33 cellular contexts compared by ENCODE assay signal in the genomic region with DNA sequence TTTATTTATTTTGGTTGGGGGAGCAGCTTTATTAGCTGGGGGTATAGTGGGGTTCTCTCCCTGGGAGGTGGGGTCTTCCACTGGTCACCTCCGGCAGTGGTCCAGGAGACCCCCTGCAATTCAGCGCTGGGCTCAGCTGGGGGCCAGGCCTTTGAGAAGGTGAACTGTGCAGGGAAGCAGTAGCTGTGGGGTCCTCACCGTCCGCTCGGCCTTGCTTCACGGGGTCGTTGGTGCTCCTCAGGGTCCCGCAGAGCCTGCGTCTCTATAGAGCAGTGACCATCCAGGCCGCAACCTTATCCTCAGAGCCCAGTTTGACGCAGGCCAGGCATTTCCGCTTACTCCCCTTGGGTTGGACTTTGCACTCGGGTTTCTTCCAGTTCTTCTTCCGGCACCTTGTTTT.
DNase-seq lines count a peak whose midpoint lies in the region; ATAC-seq and TF ChIP-seq lines count a peak whose summit lies in the region.
"Had no signal": no experiment of that assay in that cellular context is flagged by ENCODE, and none has a peak within 500 bp of the region (broad histone marks: within the 10 kb centered on the region; RNA-seq: fewer than 3 reads in every experiment).

No MANE protein-coding gene starts in this region.

- H3K4me3 Mint-ChIP-seq in chondrocyte (ENCODE audit: unreplicated experiment), result no peak overlapping the region
- no peak overlapping the region for H3K4me3 Mint-ChIP-seq in activated CD8-positive, alpha-beta T cell treated with anti-CD3 and anti-CD28 coated beads for 36 hours
- H3K4me3 Mint-ChIP-seq: B cell; CD14-positive monocyte; CD4-positive, alpha-beta T cell; CD4-positive, CD25-positive, alpha-beta regulatory T cell; CD8-positive, alpha-beta memory T cell; CD8-positive, alpha-beta T cell had no signal

- no peaks in the 10 kb centered on the region for H3K4me1 ChIP-seq in lower lobe of right lung
- H3K4me1 ChIP-seq in testis, result no peaks in the 10 kb centered on the region
- no peaks in the 10 kb centered on the region for H3K4me1 ChIP-seq in prostate gland (replicated peaks)
- H3K4me1 ChIP-seq: A549, BE2C, BLaER1, Caco-2 had no signal

- POLR2A ChIA-PET in activated CD8-positive, alpha-beta T cell treated with anti-CD3 and anti-CD28 coated beads for 36 hours (lab: Charles Lee), result no interaction called here

- peak; percentile 68 for DNase-seq in chondrocyte (ENCODE audit: low spot score)
- DNase-seq in lower lobe of right lung, result peak; percentile 25
- DNase-seq in testis, result no peak
- no peak for DNase-seq in activated CD8-positive, alpha-beta T cell treated with anti-CD3 and anti-CD28 coated beads for 36 hours
- DNase-seq in prostate gland (ENCODE audit: low spot score), result no peak
- DNase-seq: 8988T; ACHN; AML-193; BE2C; C1 segment of cervical spinal cord; Caco-2; Calu3; CD4-positive, alpha-beta memory T cell; CD4-positive, alpha-beta T cell; CD4-positive, CD25-positive, alpha-beta regulatory T cell; CD8-positive, alpha-beta memory T cell; CD8-positive, alpha-beta T cell; COR-L47; DMS 273 treated with DMSO at 0.1 percent for 48 hours; DMS153; DMS53; DMS79; DMS79 treated with DMSO at 0.1 percent for 48 hours; DND-41; EL had no signal

- H3K9me3 ChIP-seq in lower lobe of right lung (no peaks in the 10 kb centered on the region), testis (no peaks in the 10 kb centered on the region), prostate gland (no peaks in the 10 kb centered on the region)
- H3K9me3 ChIP-seq: A549, BE2C, Caco-2 had no signal

- intact Hi-C loops in lower lobe of right lung (cut with DNase I) (no loop called here), testis (cut with DNase I; ENCODE audit: low total_unique reads) (no loop called here), prostate gland (cut with DNase I) (no loop called here)
- intact Hi-C loops in activated CD8-positive, alpha-beta T cell treated with anti-CD3 and anti-CD28 coated beads for 36 hours (cut with micrococcal nuclease), result no loop called here

- ATAC-seq in lower lobe of right lung (no peak), HG03457 (IDR thresholded peaks at IDR 0.05; ENCODE audit: unreplicated experiment) (no peak)
- no peak for ATAC-seq in activated CD8-positive, alpha-beta T cell treated with anti-CD3 and anti-CD28 coated beads for 36 hours
- ATAC-seq: A549; CD8-positive, alpha-beta T cell had no signal

- WGBS in testis, 2 donors, result 68 to 80% methylated on average over 12 to 14 of the region's 14 CpGs
- 88% methylated on average over 14 of the region's 14 CpGs for WGBS in prostate gland

- CTCF ChIA-PET in activated CD8-positive, alpha-beta T cell treated with anti-CD3 and anti-CD28 coated beads for 36 hours (lab: Charles Lee), result no interaction called here

- H3K27me3 ChIP-seq in lower lobe of right lung (ENCODE audit: low read depth), result no peaks in the 10 kb centered on the region
- no peaks in the 10 kb centered on the region for H3K27me3 ChIP-seq in testis
- no peaks in the 10 kb centered on the region for H3K27me3 ChIP-seq in prostate gland (replicated peaks; ENCODE audit: insufficient read depth)
- H3K27me3 ChIP-seq: BE2C; BLaER1; BLaER1 treated with 17β-estradiol and CSF1 and Interleukin-3, amounts not matched to agents 10 nM and 100 nM had no signal

- TF ChIP-seq CTCF in chondrocyte (IDR thresholded peaks at IDR 0.05), result no peak
- no peak for TF ChIP-seq CTCF in lower lobe of right lung (IDR thresholded peaks at IDR 0.05)
- TF ChIP-seq CTCF in testis (IDR thresholded peaks at IDR 0.05), result no peak
- no peak for TF ChIP-seq CTCF in activated CD8-positive, alpha-beta T cell treated with anti-CD3 and anti-CD28 coated beads for 36 hours (IDR thresholded peaks at IDR 0.05)
- no peak for TF ChIP-seq CTCF in prostate gland (IDR thresholded peaks at IDR 0.05)

- no peaks in the 10 kb centered on the region for H3K4me1 Mint-ChIP-seq in chondrocyte (ENCODE audit: low read depth)
- no peaks in the 10 kb centered on the region for H3K4me1 Mint-ChIP-seq in activated CD8-positive, alpha-beta T cell treated with anti-CD3 and anti-CD28 coated beads for 36 hours (ENCODE audit: low read depth)
- H3K4me1 Mint-ChIP-seq: B cell; CD14-positive monocyte; CD4-positive, alpha-beta memory T cell; CD4-positive, CD25-positive, alpha-beta regulatory T cell; CD8-positive, alpha-beta memory T cell had no signal

- H3K36me3 ChIP-seq in lower lobe of right lung (no peaks in the 10 kb centered on the region), testis (ENCODE audit: low read depth, missing control alignments) (no peaks in the 10 kb centered on the region), prostate gland (no peaks in the 10 kb centered on the region)
- H3K36me3 ChIP-seq: BE2C; BLaER1; BLaER1 treated with 17β-estradiol and CSF1 and Interleukin-3, amounts not matched to agents 10 nM and 100 nM had no signal

- H3K27ac Mint-ChIP-seq in chondrocyte (ENCODE audit: unreplicated experiment), result no peak overlapping the region
- H3K27ac Mint-ChIP-seq in activated CD8-positive, alpha-beta T cell treated with anti-CD3 and anti-CD28 coated beads for 36 hours, result no peak overlapping the region
- H3K27ac Mint-ChIP-seq: B cell; CD14-positive monocyte; CD4-positive, alpha-beta memory T cell; CD4-positive, alpha-beta T cell; CD4-positive, CD25-positive, alpha-beta regulatory T cell; CD8-positive, alpha-beta memory T cell; CD8-positive, alpha-beta T cell had no signal

- TF ChIP-seq POLR2A in testis (IDR thresholded peaks at IDR 0.05) (no peak), prostate gland (IDR thresholded peaks at IDR 0.05) (no peak)

- H3K27ac ChIP-seq in lower lobe of right lung, result no peak overlapping the region
- H3K27ac ChIP-seq in testis, result no peak overlapping the region
- no peak overlapping the region for H3K27ac ChIP-seq in prostate gland
- H3K27ac ChIP-seq: 22Rv1; A549; BLaER1; BLaER1 treated with 17β-estradiol and CSF1 and Interleukin-3, amounts not matched to agents 10 nM and 100 nM; C4-2B had no signal

- H3K36me3 Mint-ChIP-seq in chondrocyte (ENCODE audit: low read depth), result no peaks in the 10 kb centered on the region
- H3K36me3 Mint-ChIP-seq in activated CD8-positive, alpha-beta T cell treated with anti-CD3 and anti-CD28 coated beads for 36 hours (ENCODE audit: low read depth), result no peaks in the 10 kb centered on the region
- H3K36me3 Mint-ChIP-seq: CD14-positive monocyte; CD4-positive, CD25-positive, alpha-beta regulatory T cell; CD8-positive, alpha-beta memory T cell; CD8-positive, alpha-beta T cell had no signal

- H3K9me3 Mint-ChIP-seq in chondrocyte (ENCODE audit: low read depth), result peaks cover 63% of the 10 kb centered on the region
- H3K9me3 Mint-ChIP-seq in activated CD8-positive, alpha-beta T cell treated with anti-CD3 and anti-CD28 coated beads for 36 hours, result peaks cover 21% of the 10 kb centered on the region

- H3K4me3 ChIP-seq in lower lobe of right lung (no peak overlapping the region), testis (peak overlapping the region; percentile 1 to 49), prostate gland (no peak overlapping the region)
- H3K4me3 ChIP-seq: A549; BLaER1; BLaER1 treated with 17β-estradiol and CSF1 and Interleukin-3, amounts not matched to agents 10 nM and 100 nM had no signal

- H3K27me3 Mint-ChIP-seq in chondrocyte (ENCODE audit: low read depth), result no peaks in the 10 kb centered on the region
- no peaks in the 10 kb centered on the region for H3K27me3 Mint-ChIP-seq in activated CD8-positive, alpha-beta T cell treated with anti-CD3 and anti-CD28 coated beads for 36 hours
- H3K27me3 Mint-ChIP-seq: B cell; CD4-positive, alpha-beta memory T cell; CD4-positive, alpha-beta T cell; CD4-positive, CD25-positive, alpha-beta regulatory T cell had no signal

Comparison
In these comparisons a context has a peak if more than half of its experiments do, and no peak if none do; other contexts are left out.
1. DNase-seq: peak in chondrocyte (single experiment) and lower lobe of right lung (single experiment); none in testis (single experiment), activated CD8-positive, alpha-beta T cell treated with anti-CD3 and anti-CD28 coated beads for 36 hours (single experiment) and prostate gland (single experiment).
2. H3K4me3 ChIP-seq: peak in testis (2 of 2); none in lower lobe of right lung (single experiment) and prostate gland (0 of 2).